Comparison of ENCODE assay signal across 19 cellular contexts in the genomic region with DNA sequence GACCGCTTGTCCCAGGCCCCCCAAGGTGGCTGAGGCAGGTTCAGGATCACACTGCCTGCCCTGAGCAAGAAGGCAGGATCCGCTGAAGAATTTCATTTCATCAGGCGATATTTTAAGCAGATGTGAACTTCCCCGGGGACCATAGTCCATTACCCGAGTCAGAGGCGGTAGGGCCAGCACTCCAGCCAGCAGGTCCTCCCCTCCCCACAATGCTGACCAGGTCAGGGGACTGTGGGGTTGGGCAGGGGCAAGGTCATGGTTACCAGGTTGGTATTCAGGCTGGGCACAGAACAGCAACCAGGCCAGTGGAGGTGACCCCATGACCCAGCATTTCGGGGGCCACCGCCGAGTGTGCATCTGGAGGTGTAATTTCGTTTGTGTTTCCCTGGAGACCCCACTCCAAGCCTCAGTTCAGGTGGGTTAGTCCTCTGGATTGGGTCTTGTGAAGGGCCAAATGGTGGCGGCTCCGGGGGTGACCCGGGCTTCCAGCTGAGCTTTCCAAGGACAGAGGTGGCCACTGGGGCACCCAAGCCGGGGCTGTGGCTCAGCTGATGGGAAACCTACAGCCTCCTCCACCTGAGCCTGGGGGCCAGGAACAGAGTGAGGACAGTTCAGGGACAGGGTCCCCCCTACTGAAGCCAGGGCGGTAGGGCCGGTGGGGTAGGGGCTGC. TPM values are rescaled to one million over a fixed set of nuclear protein-coding genes. Genes with fewer than 3 reads are reported as not detected.
DNase-seq lines count a peak whose midpoint lies in the region; ATAC-seq and TF ChIP-seq lines count a peak whose summit lies in the region.
"Had no signal": no experiment of that assay in that cellular context is flagged by ENCODE, and none has a peak within 500 bp of the region (broad histone marks: within the 10 kb centered on the region; RNA-seq: fewer than 3 reads in every experiment).

No MANE protein-coding gene starts in this region.

- peaks cover 39% of the 10 kb centered on the region for H3K27me3 Mint-ChIP-seq in activated CD4-positive, alpha-beta T cell treated with anti-CD3 and anti-CD28 coated beads, Interleukin-2, amount 10 ng/mL, durations not matched to agents 7 days and 5 days
- H3K27me3 Mint-ChIP-seq in type B pancreatic cell = peaks cover 50% of the 10 kb centered on the region

- no peak for TF ChIP-seq RAD21 in neural cell (conservative IDR thresholded peaks at IDR 0.05)

- no peaks in the 10 kb centered on the region for H3K9me3 Mint-ChIP-seq in activated CD4-positive, alpha-beta T cell treated with anti-CD3 and anti-CD28 coated beads, Interleukin-2, amount 10 ng/mL, durations not matched to agents 7 days and 5 days
- no peaks in the 10 kb centered on the region for H3K9me3 Mint-ChIP-seq in type B pancreatic cell
- H3K9me3 Mint-ChIP-seq: activated CD4-positive, alpha-beta memory T cell treated with anti-CD3 and anti-CD28 coated beads for 36 hours had no signal

- TF ChIP-seq EP300 in gastroesophageal sphincter (IDR thresholded peaks at IDR 0.05) (no peak), neural cell (conservative IDR thresholded peaks at IDR 0.05; ENCODE audit: poor library complexity, severe bottlenecking) (no peak)

- H3K27ac ChIP-seq in gastroesophageal sphincter (peak overlapping the region in 3 of 4 donors; percentile 80 to 86 (median 80)), neural cell (ENCODE audit: low read length) (no peak overlapping the region)
- H3K27ac ChIP-seq: parathyroid adenoma had no signal

- ATAC-seq in gastroesophageal sphincter (no peak), sciatic nerve (no peak), GM21825 (IDR thresholded peaks at IDR 0.05; ENCODE audit: unreplicated experiment) (no peak)
- ATAC-seq: esophagus mucosa had no signal

- H3K27me3 ChIP-seq in gastroesophageal sphincter (peaks cover 94% of the 10 kb centered on the region), neural cell (ENCODE audit: insufficient read depth, low read depth, low read length) (peaks cover 58% of the 10 kb centered on the region)

- H3K27ac Mint-ChIP-seq in activated CD4-positive, alpha-beta T cell treated with anti-CD3 and anti-CD28 coated beads, Interleukin-2, amount 10 ng/mL, durations not matched to agents 7 days and 5 days = no peak overlapping the region
- H3K27ac Mint-ChIP-seq in type B pancreatic cell = peak overlapping the region; percentile 68
- H3K27ac Mint-ChIP-seq: activated CD4-positive, alpha-beta memory T cell treated with anti-CD3 and anti-CD28 coated beads for 36 hours had no signal

- H3K36me3 Mint-ChIP-seq in activated CD4-positive, alpha-beta T cell treated with anti-CD3 and anti-CD28 coated beads, Interleukin-2, amount 10 ng/mL, durations not matched to agents 7 days and 5 days (ENCODE audit: low read depth) = no peaks in the 10 kb centered on the region
- H3K36me3 Mint-ChIP-seq in type B pancreatic cell = no peaks in the 10 kb centered on the region
- H3K36me3 Mint-ChIP-seq: activated CD4-positive, alpha-beta memory T cell treated with anti-CD3 and anti-CD28 coated beads for 36 hours; CD4-positive, CD25-positive, alpha-beta regulatory T cell had no signal

- no CpG with 5 or more reads among the region's 16 CpGs for WGBS in gastroesophageal sphincter (ENCODE audit: low coverage in 1 of 2), 2 donors

- peak overlapping the region; percentile 32 for H3K4me3 Mint-ChIP-seq in activated CD4-positive, alpha-beta T cell treated with anti-CD3 and anti-CD28 coated beads, Interleukin-2, amount 10 ng/mL, durations not matched to agents 7 days and 5 days
- H3K4me3 Mint-ChIP-seq in type B pancreatic cell = peak overlapping the region; percentile 83
- H3K4me3 Mint-ChIP-seq: activated CD4-positive, alpha-beta memory T cell treated with anti-CD3 and anti-CD28 coated beads for 36 hours had no signal

- H3K4me3 ChIP-seq in gastroesophageal sphincter = peak overlapping the region in 1 of 2 donors; percentile 74
- H3K4me3 ChIP-seq in neural cell (ENCODE audit: low read length) = peak overlapping the region; percentile 65

- no peak for TF ChIP-seq POLR2A in gastroesophageal sphincter (IDR thresholded peaks at IDR 0.05)

- no peaks in the 10 kb centered on the region for H4K20me1 ChIP-seq in neural cell (ENCODE audit: insufficient read depth)

- CTCF ChIA-PET in activated CD4-positive, alpha-beta T cell treated with anti-CD3 and anti-CD28 coated beads, Interleukin-2, amount 10 ng/mL, durations not matched to agents 7 days and 5 days (lab: Charles Lee) = no interaction called here

- TF ChIP-seq CTCF in gastroesophageal sphincter (IDR thresholded peaks at IDR 0.05) = no peak
- TF ChIP-seq CTCF in neural cell (IDR thresholded peaks at IDR 0.05; ENCODE audit: poor library complexity, severe bottlenecking) = no peak
- TF ChIP-seq CTCF in type B pancreatic cell (conservative IDR thresholded peaks at IDR 0.05) = no peak

- H2AFZ ChIP-seq in neural cell (ENCODE audit: low read depth, low read length) = no peak overlapping the region
- H2AFZ ChIP-seq: parathyroid adenoma had no signal

- POLR2A ChIA-PET in activated CD4-positive, alpha-beta T cell treated with anti-CD3 and anti-CD28 coated beads, Interleukin-2, amount 10 ng/mL, durations not matched to agents 7 days and 5 days (lab: Charles Lee) = no interaction called here

- H3K4me1 ChIP-seq in gastroesophageal sphincter = peaks cover 0 to 62% (median 22%) of the 10 kb centered on the region in 3 donors
- H3K4me1 ChIP-seq: parathyroid adenoma had no signal

- H3K9me2 ChIP-seq in neural cell (ENCODE audit: insufficient read depth, low read length) = no peaks in the 10 kb centered on the region

- intact Hi-C loops in sciatic nerve (cut with DNase I) = no loop called here

- peaks cover 3% of the 10 kb centered on the region for H3K4me1 Mint-ChIP-seq in activated CD4-positive, alpha-beta T cell treated with anti-CD3 and anti-CD28 coated beads, Interleukin-2, amount 10 ng/mL, durations not matched to agents 7 days and 5 days
- peaks cover 10% of the 10 kb centered on the region for H3K4me1 Mint-ChIP-seq in type B pancreatic cell (ENCODE audit: unreplicated experiment)

- H3K36me3 ChIP-seq in gastroesophageal sphincter = no peaks in the 10 kb centered on the region
- H3K36me3 ChIP-seq in neural cell (ENCODE audit: insufficient read depth, low read length) = no peaks in the 10 kb centered on the region

- H3F3A ChIP-seq in neural cell (ENCODE audit: insufficient read depth, low read length, poor library complexity, severe bottlenecking) = no peaks in the 10 kb centered on the region

- no peak overlapping the region for H3K4me2 ChIP-seq in neural cell (ENCODE audit: low read length)

- H3K9ac ChIP-seq in neural cell (ENCODE audit: low read length) = peak overlapping the region; percentile 57
- H3K9ac ChIP-seq: parathyroid adenoma had no signal

- no peak for DNase-seq in activated CD4-positive, alpha-beta T cell treated with anti-CD3 and anti-CD28 coated beads, Interleukin-2, amount 10 ng/mL, durations not matched to agents 7 days and 5 days
- no peak for DNase-seq in activated CD4-positive, alpha-beta T cell treated with anti-CD3 and anti-CD28 coated beads for 4 hours
- DNase-seq in type B pancreatic cell (ENCODE audit: extremely low spot score, unreplicated experiment) = no peak
- no peak for DNase-seq in sciatic nerve (ENCODE audit: low spot score)
- DNase-seq in activated CD4-positive, CD25-positive, alpha-beta regulatory T cell (lab: John Stamatoyannopoulos, UW) = no peak
- DNase-seq: activated CD4-positive, alpha-beta memory T cell treated with anti-CD3 and anti-CD28 coated beads for 36 hours; activated effector memory CD4-positive, alpha-beta T cell treated with anti-CD3 and anti-CD28 coated beads, Interleukin-2, amount 50 U/mL, for 16 hours; CD4-positive, CD25-positive, alpha-beta regulatory T cell; mesenchymal stem cell; NCI-H2171; NK-92 treated with Interleukin-12 subunit alpha and Interleukin-12 subunit beta, amount 100 ng/mL, for 24 hours; SHP77; stimulated activated CD4-positive, alpha-beta T cell treated with anti-CD3 and anti-CD28 coated beads, Interleukin-2, amount 100 ng/mL, for 48 hours had no signal

- peaks cover 81% of the 10 kb centered on the region for H3K79me2 ChIP-seq in neural cell (replicated peaks; ENCODE audit: insufficient read depth, low read length)
- H3K79me2 ChIP-seq: parathyroid adenoma had no signal

- H3K9me3 ChIP-seq in gastroesophageal sphincter = no peaks in the 10 kb centered on the region
- no peaks in the 10 kb centered on the region for H3K9me3 ChIP-seq in neural cell (ENCODE audit: low read length)

TF ChIP-seq in neural cell, 6 proteins besides CTCF, POLR2A, EP300 and RAD21 (continues in another document):
- TF ChIP-seq MXI1 (conservative IDR thresholded peaks at IDR 0.05; ENCODE audit: poor library complexity, severe bottlenecking) (no peak), POLR2AphosphoS5 (IDR thresholded peaks at IDR 0.05) (no peak)

RNA-seq across cellular contexts. Expression of a gene that starts 2.6 kb away (rescaled TPM):
- total RNA-seq in activated CD4-positive, alpha-beta T cell treated with anti-CD3 and anti-CD28 coated beads, Interleukin-2, amount 10 ng/mL, durations not matched to agents 7 days and 5 days = 1 to 10 TPM; 1.1 to 2.3 TPM
- total RNA-seq in gastroesophageal sphincter (1 to 10 TPM; 1.1 to 3.4 (median 1.6) TPM), type B pancreatic cell (ENCODE audit: low replicate concordance) (10.3 and 23.6 TPM in 2 replicates), sciatic nerve (31.3 TPM)
- polyA plus RNA-seq in neural cell = 0.16 and 0.21 TPM in 2 replicates
- 2.7 and 5.1 TPM in 2 replicates for polyA minus RNA-seq in neural cell
- total RNA-seq: activated CD4-positive, alpha-beta memory T cell treated with anti-CD3 and anti-CD28 coated beads for 36 hours had no signal
- polyA plus RNA-seq: CD4-positive, CD25-positive, alpha-beta regulatory T cell had no signal

RNA-seq across cellular contexts. Expression of a gene that starts 50.4 kb away (rescaled TPM):
- total RNA-seq in activated CD4-positive, alpha-beta T cell treated with anti-CD3 and anti-CD28 coated beads, Interleukin-2, amount 10 ng/mL, durations not matched to agents 7 days and 5 days = not detected
- not detected for total RNA-seq in gastroesophageal sphincter
- not detected in 2 replicates for polyA plus RNA-seq in neural cell
- not detected in 2 replicates for polyA minus RNA-seq in neural cell
- total RNA-seq in type B pancreatic cell (ENCODE audit: low replicate concordance) = not detected in 2 replicates
- total RNA-seq in sciatic nerve = not detected
- total RNA-seq: A172; activated CD4-positive, alpha-beta memory T cell treated with anti-CD3 and anti-CD28 coated beads for 36 hours; CD4-positive, CD25-positive, alpha-beta regulatory T cell; esophagus mucosa had no signal
- polyA plus RNA-seq: CD4-positive, CD25-positive, alpha-beta regulatory T cell had no signal
